Comparison of ENCODE assay signal across 8 cellular contexts in the genomic region with DNA sequence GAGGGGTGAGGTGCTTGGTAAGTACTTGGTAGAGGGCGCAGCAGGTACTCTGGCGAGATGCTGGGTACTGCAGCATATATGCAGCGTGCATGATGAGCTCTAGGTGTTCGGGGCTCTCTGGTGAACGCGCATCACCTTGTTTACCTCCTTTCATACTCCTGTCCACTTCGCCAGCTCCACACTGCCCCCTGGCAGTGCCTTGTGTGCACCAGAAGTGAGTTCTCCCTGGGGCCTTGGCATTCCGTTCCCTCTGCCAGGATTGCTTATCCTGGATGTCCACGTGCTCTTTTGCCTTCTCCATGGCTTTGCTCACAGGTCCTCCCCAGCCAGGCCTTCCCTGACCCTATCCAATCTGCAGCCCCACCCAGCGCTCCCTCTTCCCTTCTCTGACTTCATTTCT.
DNase-seq lines count a peak whose midpoint lies in the region; TF ChIP-seq lines count a peak whose summit lies in the region.

No MANE protein-coding gene starts in this region.

- no peak overlapping the region for H3K9ac ChIP-seq in MM.1S (ENCODE audit: low read length)

- H3K27me3 Mint-ChIP-seq in activated CD4-positive, alpha-beta memory T cell treated with anti-CD3 and anti-CD28 coated beads for 36 hours = no peaks in the 10 kb centered on the region

- H3K4me1 Mint-ChIP-seq in activated CD4-positive, alpha-beta memory T cell treated with anti-CD3 and anti-CD28 coated beads for 36 hours (ENCODE audit: low read depth) = no peaks in the 10 kb centered on the region

- peaks cover 16% of the 10 kb centered on the region; the same call in 1 of the 2 replicates for H3K27me3 ChIP-seq in MM.1S (replicated peaks; ENCODE audit: insufficient read depth, low read length)

- no peaks in the 10 kb centered on the region for H3K79me2 ChIP-seq in MM.1S (ENCODE audit: low read length)

- no peak overlapping the region for H3K4me3 Mint-ChIP-seq in activated CD4-positive, alpha-beta memory T cell treated with anti-CD3 and anti-CD28 coated beads for 36 hours

- no peak overlapping the region for H2AFZ ChIP-seq in MM.1S (ENCODE audit: low read length)

- H3K36me3 ChIP-seq in MM.1S (replicated peaks; ENCODE audit: insufficient read depth, low read length) = no peaks in the 10 kb centered on the region

- intact Hi-C loops in activated CD4-positive, alpha-beta memory T cell treated with anti-CD3 and anti-CD28 coated beads for 36 hours (cut with micrococcal nuclease) = loop anchor here (10.0 kb wide), 1 partner anchor 131 kb away; no protein-coding TSS in a partner anchor

- H3K4me1 ChIP-seq in MM.1S (ENCODE audit: low read length) = no peaks in the 10 kb centered on the region

- DNase-seq in DMS53 treated with DMSO at 0.1 percent for 48 hours (lab: John Stamatoyannopoulos, UW; ENCODE audit: unreplicated experiment) = peak; percentile 2
- peak; percentile 23 for DNase-seq in MM.1S
- peak; percentile 58 for DNase-seq in activated CD4-positive, alpha-beta memory T cell treated with anti-CD3 and anti-CD28 coated beads for 36 hours
- no peak for DNase-seq in fibroblast of the aortic adventitia (ENCODE audit: low read depth)
- peak; percentile 16 to 24 for DNase-seq in stimulated activated CD8-positive, alpha-beta memory T cell treated with anti-CD3 and anti-CD28 coated beads, Interleukin-2, amount 100 ng/mL, for 48 hours (ENCODE audit: low read depth in 2 of 2)
- no peak for DNase-seq in nucleus accumbens (lab: John Stamatoyannopoulos, UW)
- DNase-seq in HCEC 1CT = no peak
- DNase-seq in coronary artery (ENCODE audit: low spot score) = no peak

- POLR2A ChIA-PET in activated CD4-positive, alpha-beta memory T cell treated with anti-CD3 and anti-CD28 coated beads for 36 hours (lab: Charles Lee) = no interaction called here

- no peaks in the 10 kb centered on the region for H3K9me3 ChIP-seq in MM.1S (replicated peaks; ENCODE audit: insufficient read depth, low read length)

- no peak overlapping the region for H3K4me2 ChIP-seq in MM.1S (ENCODE audit: low read depth, low read length)

- H3K4me3 ChIP-seq in MM.1S (ENCODE audit: low read length) (no peak overlapping the region), fibroblast of the aortic adventitia (ENCODE audit: low read depth, low read length) (no peak overlapping the region), coronary artery (no peak overlapping the region)

- H3K9me3 Mint-ChIP-seq in activated CD4-positive, alpha-beta memory T cell treated with anti-CD3 and anti-CD28 coated beads for 36 hours = no peaks in the 10 kb centered on the region

- no peaks in the 10 kb centered on the region for H3K36me3 Mint-ChIP-seq in activated CD4-positive, alpha-beta memory T cell treated with anti-CD3 and anti-CD28 coated beads for 36 hours

- H3K27ac Mint-ChIP-seq in activated CD4-positive, alpha-beta memory T cell treated with anti-CD3 and anti-CD28 coated beads for 36 hours = no peak overlapping the region

- H4K20me1 ChIP-seq in MM.1S (ENCODE audit: insufficient read depth, low read length) = no peaks in the 10 kb centered on the region

- H3F3A ChIP-seq in MM.1S (ENCODE audit: insufficient read depth, low read length) = no peaks in the 10 kb centered on the region

- TF ChIP-seq CTCF in MM.1S (IDR thresholded peaks at IDR 0.05; ENCODE audit: low read length) = peak; percentile 50
- TF ChIP-seq CTCF in fibroblast of the aortic adventitia (IDR thresholded peaks at IDR 0.05; ENCODE audit: insufficient read depth, low read length) = peak; percentile 17
- TF ChIP-seq CTCF in coronary artery (IDR thresholded peaks at IDR 0.05) = no peak

- H3K27ac ChIP-seq in MM.1S (ENCODE audit: low read length) = no peak overlapping the region
- no peak overlapping the region for H3K27ac ChIP-seq in coronary artery

- CTCF ChIA-PET in activated CD4-positive, alpha-beta memory T cell treated with anti-CD3 and anti-CD28 coated beads for 36 hours (lab: Charles Lee) = interaction anchor here (0.7 to 2.7 kb wide), 17 partner anchors 10 to 292 kb away, joined by 3 to 37 read pairs (median 4); a partner anchor contains a TSS

- H3K9me2 ChIP-seq in MM.1S (replicated peaks; ENCODE audit: insufficient read depth, low read length) = no peaks in the 10 kb centered on the region

Comparison
In these comparisons a context has a peak if more than half of its experiments do, and no peak if none do; other contexts are left out.
1. DNase-seq: peak in DMS53 treated with DMSO at 0.1 percent for 48 hours (single experiment), MM.1S (single experiment), activated CD4-positive, alpha-beta memory T cell treated with anti-CD3 and anti-CD28 coated beads for 36 hours (single experiment) and stimulated activated CD8-positive, alpha-beta memory T cell treated with anti-CD3 and anti-CD28 coated beads, Interleukin-2, amount 100 ng/mL, for 48 hours (2 of 2); none in fibroblast of the aortic adventitia (single experiment), nucleus accumbens (0 of 56), HCEC 1CT (single experiment) and coronary artery (single experiment).